In the genomic region with DNA sequence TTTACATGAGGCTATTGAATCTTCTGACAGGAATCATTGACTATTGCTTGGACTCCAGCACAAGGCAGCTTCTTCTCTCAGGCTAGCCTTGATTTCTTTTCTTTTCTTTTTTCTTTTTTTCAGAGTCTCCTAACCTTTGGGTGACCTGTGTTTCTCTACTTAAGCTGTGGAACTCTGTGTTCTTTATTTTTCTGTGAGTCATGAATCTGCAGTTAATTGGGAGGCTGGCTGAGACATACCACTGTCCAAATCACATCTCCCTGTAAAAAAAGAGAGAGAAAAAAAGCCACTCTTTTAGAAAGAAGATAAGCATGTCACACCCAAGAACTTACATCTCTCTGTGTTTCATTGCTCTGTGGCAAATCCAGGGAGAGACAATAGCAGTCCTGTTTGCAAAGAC, we compare ENCODE assay signal across 23 cellular contexts.
"Had no signal": no experiment of that assay in that cellular context is flagged by ENCODE, and none has a peak within 500 bp of the region (broad histone marks: within the 10 kb centered on the region; RNA-seq: fewer than 3 reads in every experiment).

No MANE protein-coding gene starts in this region.

- DNase-seq: colonic mucosa; effector CD8-positive, alpha-beta T cell; endodermal cell; foreskin fibroblast; immature natural killer cell; islet precursor cell; left colon; natural killer cell; occipital lobe; ovary; posterior cingulate gyrus; psoas muscle; retina; right lobe of liver; stimulated activated CD4-positive, alpha-beta T cell treated with anti-CD3 and anti-CD28 coated beads, Interleukin-12 subunit alpha, Interleukin-12 subunit beta, amount 100 ng/mL, for 4 hours; stimulated activated CD4-positive, alpha-beta T cell treated with anti-CD3 and anti-CD28 coated beads, Interleukin-1b, Interleukin-23, amount 100 ng/mL, for 48 hours; stimulated activated CD4-positive, alpha-beta T cell treated with anti-CD3 and anti-CD28 coated beads, Interleukin-4, amount 100 ng/mL, for 1 hour; stimulated activated CD8-positive, alpha-beta memory T cell treated with anti-CD3 and anti-CD28 coated beads, Interleukin-4, amount 100 ng/mL, for 48 hours; stimulated activated naive CD4-positive, alpha-beta T cell; stimulated activated naive CD8-positive, alpha-beta T cell treated with anti-CD3 and anti-CD28 coated beads, Interleukin-15, amount 100 ng/mL, for 72 hours; thyroid gland had no signal

- ATAC-seq: esophagus mucosa; gastroesophageal sphincter; left colon; natural killer cell; psoas muscle; right lobe of liver; stimulated activated naive CD8-positive, alpha-beta T cell treated with anti-CD3 and anti-CD28 coated beads, Interleukin-15, amount 100 ng/mL, for 72 hours had no signal
